In the genomic region with DNA sequence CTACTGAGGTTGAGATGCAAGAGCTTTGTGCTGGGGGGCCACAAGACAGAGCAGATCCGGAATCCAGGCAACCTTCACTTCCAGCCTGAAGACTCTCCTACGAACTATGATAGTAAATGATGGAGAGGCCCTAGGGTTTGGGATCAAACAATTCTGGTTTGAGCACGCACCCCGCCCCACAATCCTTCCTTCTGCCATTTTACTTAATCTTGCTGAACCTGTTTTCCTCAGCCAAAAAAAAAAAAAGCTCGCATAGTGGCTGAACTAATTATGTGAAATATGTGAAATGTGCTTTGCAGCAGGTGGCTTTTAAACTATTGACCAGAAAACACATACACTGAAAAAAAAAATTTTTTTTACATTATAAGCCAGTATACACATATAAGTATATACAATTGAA, we compare ENCODE assay signal across 9 cellular contexts. TPM values are rescaled to one million over a fixed set of nuclear protein-coding genes. Genes with fewer than 3 reads are reported as not detected.
DNase-seq lines count a peak whose midpoint lies in the region; ATAC-seq and TF ChIP-seq lines count a peak whose summit lies in the region.
"Had no signal": no experiment of that assay in that cellular context is flagged by ENCODE, and none has a peak within 500 bp of the region (broad histone marks: within the 10 kb centered on the region; RNA-seq: fewer than 3 reads in every experiment).

No MANE protein-coding gene starts in this region.

- peaks cover 27% of the 10 kb centered on the region for H3K4me1 ChIP-seq in left ventricle myocardium inferior
- H3K4me1 ChIP-seq in mesodermal cell (ENCODE audit: control insufficient read depth, insufficient read depth, low read length, poor library complexity, severe bottlenecking): no peaks in the 10 kb centered on the region
- H3K4me1 ChIP-seq in upper lobe of right lung: peaks cover 5% of the 10 kb centered on the region

- ATAC-seq in Right ventricle myocardium superior (ENCODE audit: poor library complexity): no peak
- ATAC-seq in upper lobe of right lung: no peak
- no peak for ATAC-seq in HG03460 (IDR thresholded peaks at IDR 0.05; ENCODE audit: unreplicated experiment)
- no peak for ATAC-seq in GM21529 (IDR thresholded peaks at IDR 0.05; ENCODE audit: unreplicated experiment)

- intact Hi-C loops in left ventricle myocardium inferior (cut with micrococcal nuclease) (no loop called here), Right ventricle myocardium superior (cut with DNase I) (no loop called here), upper lobe of right lung (cut with DNase I) (no loop called here)

- H3K27ac ChIP-seq in left ventricle myocardium inferior (replicated peaks) (peak overlapping the region; percentile 99), mesodermal cell (ENCODE audit: low read depth, low read length, severe bottlenecking) (peak overlapping the region; percentile 47), upper lobe of right lung (peak overlapping the region; percentile 96), brain microvascular endothelial cell (no peak overlapping the region)

- no peak for DNase-seq in left ventricle myocardium inferior
- DNase-seq in Right ventricle myocardium superior: no peak
- no peak for DNase-seq in astrocyte of the spinal cord (ENCODE audit: low read depth, low spot score)
- DNase-seq in upper lobe of right lung: no peak
- DNase-seq in brain microvascular endothelial cell: no peak

- H3K4me3 ChIP-seq in left ventricle myocardium inferior (peak overlapping the region; percentile 90), astrocyte of the spinal cord (ENCODE audit: low read depth, low read length) (peak overlapping the region; percentile 67), mesodermal cell (ENCODE audit: extremely low read depth, insufficient read depth, low read length, poor library complexity, severe bottlenecking) (no peak overlapping the region), upper lobe of right lung (peak overlapping the region; percentile 73), brain microvascular endothelial cell (ENCODE audit: low read depth, low read length) (no peak overlapping the region)

- in situ Hi-C loops in astrocyte of the spinal cord (cut with HindIII; ENCODE audit: low sequenced_read_pairs): no loop called here
- in situ Hi-C loops in brain microvascular endothelial cell (cut with HindIII; ENCODE audit: low pct_ligation_motif_present, low sequenced_read_pairs): no loop called here

- H3K9me3 ChIP-seq in left ventricle myocardium inferior (replicated peaks) (no peaks in the 10 kb centered on the region), mesodermal cell (ENCODE audit: control insufficient read depth, low read length) (no peaks in the 10 kb centered on the region), upper lobe of right lung (no peaks in the 10 kb centered on the region)

- WGBS in mesodermal cell (ENCODE audit: insufficient coverage in 2 of 2), 2 experiments: 100% methylated on average over 1 of the region's 5 CpGs

- no peak for TF ChIP-seq CTCF in left ventricle myocardium inferior (IDR thresholded peaks at IDR 0.05; ENCODE audit: borderline replicate concordance)
- no peak for TF ChIP-seq CTCF in astrocyte of the spinal cord (IDR thresholded peaks at IDR 0.05; ENCODE audit: low read depth, low read length)
- no peak for TF ChIP-seq CTCF in upper lobe of right lung (IDR thresholded peaks at IDR 0.05)
- no peak for TF ChIP-seq CTCF in brain microvascular endothelial cell (IDR thresholded peaks at IDR 0.05; ENCODE audit: low read depth, low read length, missing control alignments)

- peaks cover 12% of the 10 kb centered on the region for H3K36me3 ChIP-seq in left ventricle myocardium inferior
- peaks cover 19% of the 10 kb centered on the region for H3K36me3 ChIP-seq in mesodermal cell (ENCODE audit: control insufficient read depth, insufficient read depth, low read length)
- peaks cover 4% of the 10 kb centered on the region for H3K36me3 ChIP-seq in upper lobe of right lung
- no peaks in the 10 kb centered on the region for H3K36me3 ChIP-seq in brain microvascular endothelial cell (replicated peaks)

- H3K27me3 ChIP-seq in left ventricle myocardium inferior (ENCODE audit: low read depth): no peaks in the 10 kb centered on the region
- H3K27me3 ChIP-seq in upper lobe of right lung: no peaks in the 10 kb centered on the region
- H3K27me3 ChIP-seq in brain microvascular endothelial cell (replicated peaks): no peaks in the 10 kb centered on the region

RNA-seq across cellular contexts. Expression of gene ITFG2, which starts 0.7 kb away (rescaled TPM):
- total RNA-seq in left ventricle myocardium inferior (12.4 TPM), Right ventricle myocardium superior (12.2 TPM), upper lobe of right lung (42.3 TPM)
- polyA plus RNA-seq in mesodermal cell (2013, experiment 1 of 2): 13.6 TPM
- 9.1 TPM for polyA plus RNA-seq in mesodermal cell (2013, experiment 2 of 2)

RNA-seq across cellular contexts. Expression of gene FKBP4, which starts 17.0 kb away (rescaled TPM):
- total RNA-seq in left ventricle myocardium inferior (57.0 TPM), Right ventricle myocardium superior (63.3 TPM), upper lobe of right lung (56.9 TPM)
- 81.4 TPM for polyA plus RNA-seq in mesodermal cell (2013, experiment 1 of 2)
- 73.0 TPM for polyA plus RNA-seq in mesodermal cell (2013, experiment 2 of 2)

RNA-seq across cellular contexts. Expression of gene NRIP2, which starts 23.0 kb away (rescaled TPM):
- 1.2 TPM for total RNA-seq in left ventricle myocardium inferior
- total RNA-seq in Right ventricle myocardium superior: 2.0 TPM
- polyA plus RNA-seq in mesodermal cell (2013, experiment 1 of 2): 0.96 TPM
- 0.76 TPM for polyA plus RNA-seq in mesodermal cell (2013, experiment 2 of 2)
- 0.61 TPM for total RNA-seq in upper lobe of right lung

RNA-seq across cellular contexts. Expression of gene TEX52, which starts 45.0 kb away (rescaled TPM):
- total RNA-seq in left ventricle myocardium inferior: not detected
- total RNA-seq in Right ventricle myocardium superior: not detected
- polyA plus RNA-seq in mesodermal cell (2013, experiment 1 of 2): not detected
- polyA plus RNA-seq in mesodermal cell (2013, experiment 2 of 2): not detected
- not detected for total RNA-seq in upper lobe of right lung
- total RNA-seq: sciatic nerve had no signal

Comparison
In these comparisons a context has a peak if more than half of its experiments do, and no peak if none do; other contexts are left out.
1. H3K4me3 ChIP-seq: peak in left ventricle myocardium inferior (single experiment), astrocyte of the spinal cord (single experiment) and upper lobe of right lung (single experiment); none in mesodermal cell (single experiment) and brain microvascular endothelial cell (single experiment).